ENCODE assay signal across 8 cellular contexts in the genomic region with DNA sequence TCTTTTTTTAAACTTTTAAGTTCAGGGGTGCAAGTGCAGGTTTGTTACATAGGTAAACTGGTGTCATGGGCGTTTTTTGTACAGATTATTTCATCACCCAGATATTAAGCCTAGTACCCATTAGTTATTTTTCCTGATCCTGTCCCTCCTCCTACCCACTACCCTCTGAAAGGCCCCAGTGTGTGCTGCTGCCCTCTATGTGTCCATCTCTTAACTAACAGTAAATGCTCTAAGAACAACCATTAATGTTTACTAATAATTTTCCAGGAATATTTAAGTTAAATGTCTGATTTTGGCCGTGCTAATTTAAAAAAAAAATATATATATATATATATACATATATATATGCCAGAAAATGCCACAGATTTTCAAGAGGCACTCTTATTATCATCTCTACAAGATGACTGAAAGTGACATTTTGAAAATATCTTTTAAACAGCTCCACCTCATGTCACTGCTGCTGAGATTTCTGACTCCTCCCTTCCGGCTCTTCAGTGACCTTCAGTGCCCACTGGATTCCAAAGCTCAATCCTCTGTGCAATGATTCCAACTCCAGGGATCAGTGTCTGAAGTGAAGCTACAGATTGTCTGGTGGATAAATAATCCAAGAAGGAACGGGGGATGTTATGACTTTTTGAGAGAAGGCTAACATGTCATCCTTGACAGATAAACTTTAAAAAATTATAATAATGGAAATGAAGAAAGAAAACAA.
"Had no signal": no experiment of that assay in that cellular context is flagged by ENCODE, and none has a peak within 500 bp of the region (broad histone marks: within the 10 kb centered on the region; RNA-seq: fewer than 3 reads in every experiment).

No MANE protein-coding gene starts in this region.

- H3K4me3 ChIP-seq: thyroid gland, vagina had no signal

- H3K9me3 ChIP-seq: thyroid gland, vagina had no signal

- DNase-seq: activated CD4-positive, alpha-beta memory T cell treated with anti-CD3 and anti-CD28 coated beads, Interleukin-2, amount 10 ng/mL, durations not matched to agents 7 days and 5 days; activated CD4-positive, alpha-beta T cell treated with anti-CD3 and anti-CD28 coated beads for 36 hours; activated naive CD8-positive, alpha-beta T cell treated with anti-CD3 and anti-CD28 coated beads, Interleukin-2, amount 10 ng/mL, durations not matched to agents 7 days and 5 days; aorta; kidney glomerular epithelial cell; thyroid gland had no signal

- H3K4me1 ChIP-seq: thyroid gland, vagina had no signal

- H3K9me3 Mint-ChIP-seq: activated CD4-positive, alpha-beta memory T cell treated with anti-CD3 and anti-CD28 coated beads, Interleukin-2, amount 10 ng/mL, durations not matched to agents 7 days and 5 days; activated naive CD8-positive, alpha-beta T cell treated with anti-CD3 and anti-CD28 coated beads, Interleukin-2, amount 10 ng/mL, durations not matched to agents 7 days and 5 days; natural killer cell treated with Interleukin-12 subunit alpha and Interleukin-12 subunit beta and Interleukin-15 and Interleukin-18, amount 100 ng/mL, for 72 hours had no signal

- H3K4me1 Mint-ChIP-seq: activated CD4-positive, alpha-beta memory T cell treated with anti-CD3 and anti-CD28 coated beads, Interleukin-2, amount 10 ng/mL, durations not matched to agents 7 days and 5 days; activated CD4-positive, alpha-beta T cell treated with anti-CD3 and anti-CD28 coated beads for 36 hours; activated naive CD8-positive, alpha-beta T cell treated with anti-CD3 and anti-CD28 coated beads, Interleukin-2, amount 10 ng/mL, durations not matched to agents 7 days and 5 days had no signal

- H3K4me3 Mint-ChIP-seq: activated CD4-positive, alpha-beta memory T cell treated with anti-CD3 and anti-CD28 coated beads, Interleukin-2, amount 10 ng/mL, durations not matched to agents 7 days and 5 days; activated CD4-positive, alpha-beta T cell treated with anti-CD3 and anti-CD28 coated beads for 36 hours; activated naive CD8-positive, alpha-beta T cell treated with anti-CD3 and anti-CD28 coated beads, Interleukin-2, amount 10 ng/mL, durations not matched to agents 7 days and 5 days; natural killer cell treated with Interleukin-12 subunit alpha and Interleukin-12 subunit beta and Interleukin-15 and Interleukin-18, amount 100 ng/mL, for 72 hours had no signal

- H3K27me3 Mint-ChIP-seq: activated CD4-positive, alpha-beta T cell treated with anti-CD3 and anti-CD28 coated beads for 36 hours; natural killer cell treated with Interleukin-12 subunit alpha and Interleukin-12 subunit beta and Interleukin-15 and Interleukin-18, amount 100 ng/mL, for 72 hours had no signal

- ATAC-seq: activated CD4-positive, alpha-beta T cell treated with anti-CD3 and anti-CD28 coated beads for 36 hours; natural killer cell treated with Interleukin-12 subunit alpha and Interleukin-12 subunit beta and Interleukin-15 and Interleukin-18, amount 100 ng/mL, for 72 hours had no signal

- H3K36me3 Mint-ChIP-seq: activated naive CD8-positive, alpha-beta T cell treated with anti-CD3 and anti-CD28 coated beads, Interleukin-2, amount 10 ng/mL, durations not matched to agents 7 days and 5 days; natural killer cell treated with Interleukin-12 subunit alpha and Interleukin-12 subunit beta and Interleukin-15 and Interleukin-18, amount 100 ng/mL, for 72 hours had no signal

- H3K36me3 ChIP-seq: thyroid gland, vagina had no signal

- H3K27me3 ChIP-seq: thyroid gland, vagina had no signal

- H3K27ac ChIP-seq: thyroid gland, vagina had no signal

- H3K27ac Mint-ChIP-seq: activated CD4-positive, alpha-beta memory T cell treated with anti-CD3 and anti-CD28 coated beads, Interleukin-2, amount 10 ng/mL, durations not matched to agents 7 days and 5 days; activated CD4-positive, alpha-beta T cell treated with anti-CD3 and anti-CD28 coated beads for 36 hours; activated naive CD8-positive, alpha-beta T cell treated with anti-CD3 and anti-CD28 coated beads, Interleukin-2, amount 10 ng/mL, durations not matched to agents 7 days and 5 days; natural killer cell treated with Interleukin-12 subunit alpha and Interleukin-12 subunit beta and Interleukin-15 and Interleukin-18, amount 100 ng/mL, for 72 hours had no signal
